22 cellular contexts compared by ENCODE assay signal in the genomic region with DNA sequence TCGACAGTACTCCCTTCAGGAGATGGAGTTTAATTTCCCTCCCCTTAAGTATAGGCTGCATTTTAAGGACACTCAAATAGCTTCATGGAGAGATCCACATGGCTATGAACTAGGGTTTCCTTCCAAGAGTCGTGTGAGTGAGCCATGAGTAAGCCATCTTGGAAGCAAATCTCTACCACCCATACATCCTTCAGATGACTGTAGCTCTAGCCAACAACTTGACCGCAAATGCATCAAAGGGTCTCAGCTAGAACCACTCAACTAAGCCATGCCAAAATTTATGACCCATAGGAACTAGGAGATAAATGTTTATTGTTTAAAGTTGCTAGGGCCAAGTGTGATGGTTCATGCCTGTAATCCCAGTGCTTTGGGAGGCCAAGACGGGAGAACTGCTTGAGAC. TPM values are rescaled to one million over a fixed set of nuclear protein-coding genes. Genes with fewer than 3 reads are reported as not detected.
DNase-seq lines count a peak whose midpoint lies in the region; ATAC-seq and TF ChIP-seq lines count a peak whose summit lies in the region.
"Had no signal": no experiment of that assay in that cellular context is flagged by ENCODE, and none has a peak within 500 bp of the region (broad histone marks: within the 10 kb centered on the region; RNA-seq: fewer than 3 reads in every experiment).

No MANE protein-coding gene starts in this region.

- H3K79me2 ChIP-seq in GM23248 (ENCODE audit: insufficient read depth): no peaks in the 10 kb centered on the region

- H3K9ac ChIP-seq in GM23248: peak overlapping the region; percentile 35

- ATAC-seq in gastroesophageal sphincter: no peak
- ATAC-seq: A549; activated CD4-positive, CD25-positive, alpha-beta regulatory T cell treated with anti-CD3 and anti-CD28 coated beads, Interleukin-2, amount 50 U/mL, for 24 hours; activated CD8-positive, alpha-beta T cell treated with anti-CD3 and anti-CD28 coated beads for 36 hours; gastrocnemius medialis; K562; right cardiac atrium had no signal

- no peaks in the 10 kb centered on the region for H3K9me3 ChIP-seq in GM23248 (ENCODE audit: low read depth)
- no peaks in the 10 kb centered on the region for H3K9me3 ChIP-seq in gastroesophageal sphincter
- H3K9me3 ChIP-seq: A549, gastrocnemius medialis, upper lobe of left lung had no signal

- no peak for TF ChIP-seq POLR2A in gastroesophageal sphincter (IDR thresholded peaks at IDR 0.05)

- no peak overlapping the region for H3K4me2 ChIP-seq in GM23248 (ENCODE audit: unreplicated experiment)
- H3K4me2 ChIP-seq: A549 had no signal

- H3K9me2 ChIP-seq in GM23248 (ENCODE audit: insufficient read depth): no peaks in the 10 kb centered on the region

- peaks cover 9% of the 10 kb centered on the region for H3K4me1 ChIP-seq in GM23248 (ENCODE audit: insufficient read depth)
- no peaks in the 10 kb centered on the region for H3K4me1 ChIP-seq in gastroesophageal sphincter
- H3K4me1 ChIP-seq: A549, gastrocnemius medialis, upper lobe of left lung had no signal

- DNase-seq in AG08395 (ENCODE audit: low spot score) (peak; percentile 27), GM23248 (peak; percentile 90), astrocyte of the spinal cord (ENCODE audit: low read depth, low spot score) (peak; percentile 95), kidney tubule cell (ENCODE audit: low spot score) (peak; percentile 44), kidney glomerular epithelial cell (lab: John Stamatoyannopoulos, UW) (no peak), NCI-H345 treated with DMSO at 0.1 percent for 48 hours (lab: John Stamatoyannopoulos, UW; ENCODE audit: unreplicated experiment) (no peak), nucleus accumbens (lab: John Stamatoyannopoulos, UW) (no peak)
- DNase-seq: activated CD8-positive, alpha-beta T cell treated with anti-CD3 and anti-CD28 coated beads for 36 hours; activated naive CD4-positive, alpha-beta T cell; activated T-cell treated with anti-CD3 and anti-CD28 coated beads, Interleukin-2, amount 50 U/mL, for 1 hour; amniotic stem cell; dorsolateral prefrontal cortex; gastrocnemius medialis; naive B cell; NCI-H146; NCI-H774; right cardiac atrium; upper lobe of left lung had no signal

- H4K20me1 ChIP-seq in GM23248 (ENCODE audit: insufficient read depth): no peaks in the 10 kb centered on the region

- TF ChIP-seq CTCF in astrocyte of the spinal cord (IDR thresholded peaks at IDR 0.05; ENCODE audit: low read depth, low read length) (no peak), gastroesophageal sphincter (IDR thresholded peaks at IDR 0.05) (no peak)

- H3F3A ChIP-seq in GM23248 (ENCODE audit: insufficient read depth): peaks cover 11% of the 10 kb centered on the region; the same call in 1 of the 2 replicates

- H3K4me3 ChIP-seq in GM23248 (no peak overlapping the region), astrocyte of the spinal cord (ENCODE audit: low read depth, low read length) (no peak overlapping the region), gastroesophageal sphincter (no peak overlapping the region)
- H3K4me3 ChIP-seq: A549, dorsolateral prefrontal cortex, gastrocnemius medialis, K562, upper lobe of left lung had no signal

- H2AFZ ChIP-seq in GM23248: no peak overlapping the region

- TF ChIP-seq EP300 in gastroesophageal sphincter (IDR thresholded peaks at IDR 0.05): no peak

- in situ Hi-C loops in GM23248 (cut with MboI): no loop called here
- in situ Hi-C loops in astrocyte of the spinal cord (cut with HindIII; ENCODE audit: low sequenced_read_pairs): no loop called here

- H3K36me3 ChIP-seq in GM23248 (ENCODE audit: low read depth): no peaks in the 10 kb centered on the region
- H3K36me3 ChIP-seq in gastroesophageal sphincter: peaks cover 0 to 96% of the 10 kb centered on the region in 2 donors

- H3K27ac ChIP-seq in GM23248 (peak overlapping the region; percentile 77), gastroesophageal sphincter (no peak overlapping the region)
- H3K27ac ChIP-seq: A549, dorsolateral prefrontal cortex, gastrocnemius medialis, upper lobe of left lung had no signal

- WGBS in GM23248 (ENCODE audit: low coverage in 1 of 2, low lambda C conversion rate in 2 of 2, missing lambda C conversion rate in 2 of 2), 2 experiments: 51 to 53% methylated on average over 4 of the region's 4 CpGs
- 70 to 81% methylated on average over 2 to 3 of the region's 4 CpGs for WGBS in gastroesophageal sphincter (ENCODE audit: low coverage in 1 of 2), 2 donors

- H3K27me3 ChIP-seq in GM23248 (replicated peaks; ENCODE audit: insufficient read depth): no peaks in the 10 kb centered on the region
- no peaks in the 10 kb centered on the region for H3K27me3 ChIP-seq in gastroesophageal sphincter
- H3K27me3 ChIP-seq: dorsolateral prefrontal cortex, gastrocnemius medialis, upper lobe of left lung had no signal

RNA-seq across cellular contexts. Expression of a gene that starts 43.4 kb away (rescaled TPM):
- total RNA-seq in GM23248 (2014; rRNA removed; shearing (Covaris generic)): 9.7 and 12.0 TPM in 2 replicates
- 13.0 and 14.4 TPM in 2 replicates for polyA plus RNA-seq in GM23248 (2016; fragmentation: Nextera tagmentation; extraction: Ambion mirVana)
- total RNA-seq in gastroesophageal sphincter: 10 to 100 TPM; 30.7 to 68.0 (median 58.7) TPM

Comparison
In these comparisons a context has a peak if more than half of its experiments do, and no peak if none do; other contexts are left out.
1. DNase-seq: peak in AG08395 (single experiment), GM23248 (single experiment), astrocyte of the spinal cord (single experiment) and kidney tubule cell (single experiment); none in kidney glomerular epithelial cell (single experiment), NCI-H345 treated with DMSO at 0.1 percent for 48 hours (single experiment) and nucleus accumbens (0 of 56).